Comparison of ENCODE assay signal across 8 cellular contexts in genomic region chr10:86536294-86536861, GRCh38. TPM values are rescaled to one million over a fixed set of nuclear protein-coding genes. Genes with fewer than 3 reads are reported as not detected.
A peak's percentile ranks its signal among the peaks of the same experiment; 100 is the strongest.
DNase-seq lines count a peak whose midpoint lies in the region; ATAC-seq, FAIRE-seq and TF ChIP-seq lines count a peak whose summit lies in the region.

No MANE protein-coding gene starts in this region.

- POLR2A ChIA-PET in A549 (lab: Yijun Ruan, JAX): interaction anchor here (0.7 to 2.8 kb wide), 4 partner anchors 28 to 1149 kb away, joined by 3 to 20 read pairs (median 4); no protein-coding TSS in a partner anchor

- peak overlapping the region; percentile 52 for H3K27ac Mint-ChIP-seq in T-helper 2 cell treated with Interferon-gamma antibody and Interleukin-4, amounts not matched to agents 5 μg/mL and 100 μg/mL, for 36 hours
- H3K27ac Mint-ChIP-seq in astrocyte (ENCODE audit: unreplicated experiment): no peak overlapping the region

- H3K36me3 Mint-ChIP-seq in T-helper 2 cell treated with Interferon-gamma antibody and Interleukin-4, amounts not matched to agents 5 μg/mL and 100 μg/mL, for 36 hours (ENCODE audit: low read depth): no peaks in the 10 kb centered on the region
- H3K36me3 Mint-ChIP-seq in astrocyte (ENCODE audit: low read depth, unreplicated experiment): peaks cover 2% of the 10 kb centered on the region

- H3K27ac ChIP-seq in A549: peak overlapping the region; percentile 81 to 91; a peak in 5 of 6 replicates
- no peak overlapping the region for H3K27ac ChIP-seq in astrocyte (ENCODE audit: low read depth, low read length)
- no peak overlapping the region for H3K27ac ChIP-seq in parathyroid adenoma

- peak overlapping the region; percentile 66 for H2AFZ ChIP-seq in astrocyte (ENCODE audit: low read depth, low read length)
- H2AFZ ChIP-seq in parathyroid adenoma: peak overlapping the region; percentile 56

- no peaks in the 10 kb centered on the region for H3K79me2 ChIP-seq in astrocyte (ENCODE audit: insufficient read depth, low read length)
- H3K79me2 ChIP-seq in parathyroid adenoma: no peaks in the 10 kb centered on the region

- TF ChIP-seq CTCF in A549 (IDR thresholded peaks at IDR 0.05) (no peak), astrocyte (IDR thresholded peaks at IDR 0.05; ENCODE audit: insufficient read depth, low read depth, low read length) (no peak), parathyroid adenoma (IDR thresholded peaks at IDR 0.05) (no peak)

- peak overlapping the region; percentile 86 for H3K4me2 ChIP-seq in A549
- peak overlapping the region; percentile 93 for H3K4me2 ChIP-seq in astrocyte (ENCODE audit: low read length)
- H3K4me2 ChIP-seq in parathyroid adenoma (ENCODE audit: low read length): no peak overlapping the region

- peaks cover 3% of the 10 kb centered on the region for H3K27me3 Mint-ChIP-seq in T-helper 2 cell treated with Interferon-gamma antibody and Interleukin-4, amounts not matched to agents 5 μg/mL and 100 μg/mL, for 36 hours (ENCODE audit: low read depth)
- H3K27me3 Mint-ChIP-seq in astrocyte (ENCODE audit: low read depth, unreplicated experiment): peaks cover 21% of the 10 kb centered on the region

- no peak for ATAC-seq in A549

- H3K4me1 ChIP-seq in A549: peaks cover 9% of the 10 kb centered on the region
- H3K4me1 ChIP-seq in astrocyte (ENCODE audit: insufficient read depth, low read length): peaks cover 6% of the 10 kb centered on the region
- peaks cover 15% of the 10 kb centered on the region for H3K4me1 ChIP-seq in parathyroid adenoma

- H3K4me3 ChIP-seq in A549: no peak overlapping the region; the same call in 2 of the 3 replicates
- H3K4me3 ChIP-seq in astrocyte (ENCODE audit: insufficient read depth, low read depth, low read length): no peak overlapping the region
- H3K4me3 ChIP-seq in parathyroid adenoma (ENCODE audit: low read depth, low read length): no peak overlapping the region

- H3K9me3 Mint-ChIP-seq in T-helper 2 cell treated with Interferon-gamma antibody and Interleukin-4, amounts not matched to agents 5 μg/mL and 100 μg/mL, for 36 hours: peaks cover 4% of the 10 kb centered on the region
- H3K9me3 Mint-ChIP-seq in astrocyte (ENCODE audit: unreplicated experiment): peaks cover 2% of the 10 kb centered on the region

- H3K27me3 ChIP-seq in astrocyte (ENCODE audit: insufficient read depth, low read length) (no peaks in the 10 kb centered on the region), parathyroid adenoma (ENCODE audit: control insufficient read depth, insufficient read depth, low read length) (no peaks in the 10 kb centered on the region)

- no peak for TF ChIP-seq POLR2A in A549 (IDR thresholded peaks at IDR 0.05; ENCODE audit: low read length)

- H4K20me1 ChIP-seq in astrocyte (ENCODE audit: insufficient read depth, low read length): no peaks in the 10 kb centered on the region

- DNase-seq in A549 (ENCODE audit: low read depth in 1 of 2, low spot score in 1 of 2) (no peak), astrocyte (ENCODE audit: low read depth) (no peak), SHP77 (lab: John Stamatoyannopoulos, UW) (no peak), NOMO-1 (lab: John Stamatoyannopoulos, UW; ENCODE audit: unreplicated experiment in 2 of 2) (no peak), islet precursor cell (no peak), amygdala (lab: John Stamatoyannopoulos, UW) (no peak)
- no peak for DNase-seq in T-helper 2 cell treated with Interferon-gamma antibody and Interleukin-4, amounts not matched to agents 5 μg/mL and 100 μg/mL, for 36 hours (ENCODE audit: low spot score)

- H3K4me1 Mint-ChIP-seq in T-helper 2 cell treated with Interferon-gamma antibody and Interleukin-4, amounts not matched to agents 5 μg/mL and 100 μg/mL, for 36 hours (ENCODE audit: low read depth): peaks cover 11% of the 10 kb centered on the region
- peaks cover 3% of the 10 kb centered on the region for H3K4me1 Mint-ChIP-seq in astrocyte (ENCODE audit: low read depth, unreplicated experiment)

- peak overlapping the region; percentile 54 for H3K4me3 Mint-ChIP-seq in T-helper 2 cell treated with Interferon-gamma antibody and Interleukin-4, amounts not matched to agents 5 μg/mL and 100 μg/mL, for 36 hours
- H3K4me3 Mint-ChIP-seq in astrocyte (ENCODE audit: unreplicated experiment): no peak overlapping the region

- no peak for TF ChIP-seq RAD21 in A549 (conservative IDR thresholded peaks at IDR 0.05 in 1 of 2, IDR thresholded peaks at IDR 0.05 in 1 of 2)

- FAIRE-seq in A549 (lab: Jason Lieb, UNC): no peak
- FAIRE-seq in astrocyte (lab: Jason Lieb, UNC): no peak

- no peak for TF ChIP-seq EP300 in A549 (IDR thresholded peaks at IDR 0.05)

- H3K9ac ChIP-seq in astrocyte (ENCODE audit: low read length): no peak overlapping the region
- no peak overlapping the region for H3K9ac ChIP-seq in parathyroid adenoma

- 96% methylated on average over 21 of the region's 40 CpGs for WGBS in A549 (ENCODE audit: missing lambda C conversion rate)

- H3K9me3 ChIP-seq in A549 (no peaks in the 10 kb centered on the region), astrocyte (ENCODE audit: insufficient read depth, low read depth, low read length) (no peaks in the 10 kb centered on the region), parathyroid adenoma (ENCODE audit: control insufficient read depth, low read length) (no peaks in the 10 kb centered on the region)

- CTCF ChIA-PET in A549 (lab: Yijun Ruan, JAX): interaction anchor here (1.4 to 2.9 kb wide), 3 partner anchors 12 to 35 kb away, joined by 4 to 10 read pairs (median 5); partner anchors contain the start of gene WAPL

- H3K36me3 ChIP-seq in astrocyte (ENCODE audit: insufficient read depth, low read length) (no peaks in the 10 kb centered on the region), parathyroid adenoma (ENCODE audit: control insufficient read depth, insufficient read depth, low read length) (no peaks in the 10 kb centered on the region)

TF ChIP-seq in A549, 52 proteins besides CTCF, POLR2A, EP300 and RAD21:
- no peak for TF ChIP-seq NPAS2 (CRISPR knock-in tag; IDR thresholded peaks at IDR 0.05; ENCODE audit: borderline replicate concordance)
- TF ChIP-seq MAFK (IDR thresholded peaks at IDR 0.05; ENCODE audit: partially characterized antibody): no peak
- no peak for TF ChIP-seq SMC3 (IDR thresholded peaks at IDR 0.05)

RNA-seq across cellular contexts. Expression of gene WAPL, which starts 14.8 kb away (rescaled TPM):
- polyA plus RNA-seq in A549 (2011; rRNA removed) (20.1 and 25.6 TPM in 2 replicates), A549 (2017; fragmentation: RNase III; extraction: RNeasy Plus Mini Kit Qiagen cat#74134 plus additional on column Dnase treatment) (15.4 to 16.6 TPM (median 15.7 TPM) in 3 replicates)
- polyA plus RNA-seq in A549 (2012; cell fraction: cytosol; rRNA removed): 5.4 and 5.8 TPM in 2 replicates
- polyA plus RNA-seq in A549 (2012; cell fraction: nucleus; rRNA removed): 3.5 and 5.5 TPM in 2 replicates
- polyA minus RNA-seq in A549 (2011; rRNA and poly(A)+ RNA removed): 20.0 and 21.5 TPM in 2 replicates
- total RNA-seq in astrocyte: 43.0 and 43.2 TPM in 2 replicates

Comparison
In these comparisons a context has a peak if more than half of its experiments do, and no peak if none do; other contexts are left out.
1. H3K27ac ChIP-seq: peak in A549 (2 of 2); none in astrocyte (single experiment) and parathyroid adenoma (single experiment).